ENCODE assay signal across 41 cellular contexts in the genomic region with DNA sequence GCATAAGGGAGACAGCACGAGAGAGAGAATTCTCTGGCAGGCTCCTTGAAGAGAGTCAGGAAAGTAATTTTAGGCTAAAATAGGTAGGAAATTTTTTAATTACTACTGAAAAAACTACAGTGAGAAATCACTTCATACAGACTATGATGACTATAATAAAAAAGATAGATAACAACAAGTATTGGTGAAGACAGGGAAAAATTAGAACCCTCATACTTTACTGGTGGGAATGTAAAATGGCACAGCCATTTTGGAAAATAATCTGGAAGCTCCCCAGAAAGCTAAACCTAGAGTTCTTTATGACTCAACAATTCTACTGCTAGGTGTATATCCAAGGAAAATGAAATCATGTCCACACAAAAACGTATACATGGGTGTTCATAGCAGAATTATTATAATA. TPM values are rescaled to one million over a fixed set of nuclear protein-coding genes. Genes with fewer than 3 reads are reported as not detected.
"Had no signal": no experiment of that assay in that cellular context is flagged by ENCODE, and none has a peak within 500 bp of the region (broad histone marks: within the 10 kb centered on the region; RNA-seq: fewer than 3 reads in every experiment).

No MANE protein-coding gene starts in this region.

- H3K4me3 Mint-ChIP-seq: activated naive CD4-positive, alpha-beta T cell treated with anti-CD3 and anti-CD28 coated beads for 36 hours; activated naive CD4-positive, alpha-beta T cell treated with anti-CD3 and anti-CD28 coated beads, Interleukin-2, amount 10 ng/mL, durations not matched to agents 7 days and 5 days; activated naive CD4-positive, alpha-beta T cell treated with anti-CD3 and anti-CD28 coated beads, Interleukin-2, amount 50 U/mL, for 24 hours; activated naive CD8-positive, alpha-beta T cell; activated naive CD8-positive, alpha-beta T cell treated with anti-CD3 and anti-CD28 coated beads for 36 hours; activated naive CD8-positive, alpha-beta T cell treated with anti-CD3 and anti-CD28 coated beads, Interleukin-2, amount 10 ng/mL, durations not matched to agents 7 days and 5 days; activated naive CD8-positive, alpha-beta T cell treated with anti-CD3 and anti-CD28 coated beads, Interleukin-2, amount 50 U/mL, for 24 hours; activated T-cell treated with anti-CD3 and anti-CD28 coated beads, Interleukin-2, amount 50 U/mL, for 24 hours; activated T-cell treated with anti-CD3 and anti-CD28 coated beads, Interleukin-2, amount 50 U/mL, for 4 hours; activated T-cell treated with anti-CD3 and anti-CD28 coated beads, Interleukin-2, amount 50 U/mL, for 72 hours; activated T-helper 1 cell treated with anti-CD3 and anti-CD28 coated beads, Interleukin-12 subunit alpha, Interleukin-12 subunit beta, Interleukin-2, Interleukin-4 antibody, amounts not matched to agents 30 ng/mL and 10 ng/mL and 1 ng/mL, durations not matched to agents 14 hours and 24 hours and 36 hours; activated T-helper 17 cell treated with anti-CD3 and anti-CD28 coated beads, Interleukin-2, amount 50 U/mL, for 72 hours; brain; central memory CD8-positive, alpha-beta T cell had no signal

- H3K4me3 ChIP-seq: adrenal gland, ascending aorta, body of pancreas, breast epithelium, cardiac muscle cell had no signal

- FAIRE-seq: astrocyte, bronchial epithelial cell had no signal

- H3K36me3 ChIP-seq: adrenal gland, ascending aorta, brain microvascular endothelial cell, breast epithelium, cardiac muscle cell had no signal

- H3K27me3 ChIP-seq: adrenal gland, ascending aorta, body of pancreas, breast epithelium had no signal

- H3K36me3 Mint-ChIP-seq: activated naive CD4-positive, alpha-beta T cell treated with anti-CD3 and anti-CD28 coated beads, Interleukin-2, amount 10 ng/mL, durations not matched to agents 7 days and 5 days; activated naive CD4-positive, alpha-beta T cell treated with anti-CD3 and anti-CD28 coated beads, Interleukin-2, amount 50 U/mL, for 24 hours; activated naive CD8-positive, alpha-beta T cell treated with anti-CD3 and anti-CD28 coated beads for 36 hours; brain had no signal

- H3K4me1 ChIP-seq: adrenal gland, ascending aorta, body of pancreas, breast epithelium had no signal

- H3K9me3 Mint-ChIP-seq: activated naive CD4-positive, alpha-beta T cell treated with anti-CD3 and anti-CD28 coated beads, Interleukin-2, amount 10 ng/mL, durations not matched to agents 7 days and 5 days; activated naive CD4-positive, alpha-beta T cell treated with anti-CD3 and anti-CD28 coated beads, Interleukin-2, amount 50 U/mL, for 24 hours; activated naive CD8-positive, alpha-beta T cell treated with anti-CD3 and anti-CD28 coated beads for 36 hours; activated naive CD8-positive, alpha-beta T cell treated with anti-CD3 and anti-CD28 coated beads, Interleukin-2, amount 50 U/mL, for 24 hours; activated T-cell treated with anti-CD3 and anti-CD28 coated beads, Interleukin-2, amount 50 U/mL, for 24 hours; activated T-cell treated with anti-CD3 and anti-CD28 coated beads, Interleukin-2, amount 50 U/mL, for 4 hours; activated T-helper 17 cell treated with anti-CD3 and anti-CD28 coated beads, Interleukin-2, amount 50 U/mL, for 72 hours; brain; central memory CD8-positive, alpha-beta T cell had no signal

- H3K27ac Mint-ChIP-seq: activated naive CD4-positive, alpha-beta T cell treated with anti-CD3 and anti-CD28 coated beads for 36 hours; activated naive CD4-positive, alpha-beta T cell treated with anti-CD3 and anti-CD28 coated beads, Interleukin-2, amount 10 ng/mL, durations not matched to agents 7 days and 5 days; activated naive CD4-positive, alpha-beta T cell treated with anti-CD3 and anti-CD28 coated beads, Interleukin-2, amount 50 U/mL, for 72 hours; activated naive CD8-positive, alpha-beta T cell; activated naive CD8-positive, alpha-beta T cell treated with anti-CD3 and anti-CD28 coated beads for 36 hours; activated naive CD8-positive, alpha-beta T cell treated with anti-CD3 and anti-CD28 coated beads, Interleukin-2, amount 10 ng/mL, durations not matched to agents 7 days and 5 days; activated naive CD8-positive, alpha-beta T cell treated with anti-CD3 and anti-CD28 coated beads, Interleukin-2, amount 50 U/mL, for 24 hours; activated T-cell treated with anti-CD3 and anti-CD28 coated beads, Interleukin-2, amount 50 U/mL, for 24 hours; activated T-cell treated with anti-CD3 and anti-CD28 coated beads, Interleukin-2, amount 50 U/mL, for 72 hours; activated T-helper 1 cell treated with anti-CD3 and anti-CD28 coated beads, Interleukin-12 subunit alpha, Interleukin-12 subunit beta, Interleukin-2, Interleukin-4 antibody, amounts not matched to agents 30 ng/mL and 10 ng/mL and 1 ng/mL, durations not matched to agents 14 hours and 24 hours and 36 hours; activated T-helper 17 cell treated with anti-CD3 and anti-CD28 coated beads, Interleukin-2, amount 50 U/mL, for 72 hours; activated T-helper 2 cell treated with anti-CD3 and anti-CD28 coated beads, Interferon-gamma antibody, Interleukin-2, Interleukin-4, amounts not matched to agents 10 μg/mL and 5 μg/mL and 100 μg/mL, durations not matched to agents 14 hours and 24 hours and 36 hours had no signal

- H3K27ac ChIP-seq: adrenal gland, ascending aorta, body of pancreas, brain microvascular endothelial cell, breast epithelium, cardiac muscle cell had no signal

- ATAC-seq: activated naive CD4-positive, alpha-beta T cell treated with anti-CD3 and anti-CD28 coated beads, Interleukin-2, amount 50 U/mL, for 72 hours; activated naive CD8-positive, alpha-beta T cell treated with anti-CD3 and anti-CD28 coated beads, Interleukin-2, amount 50 U/mL, for 24 hours; activated T-cell treated with anti-CD3 and anti-CD28 coated beads, Interleukin-2, amount 50 U/mL, for 4 hours; activated T-cell treated with anti-CD3 and anti-CD28 coated beads, Interleukin-2, amount 50 U/mL, for 72 hours; activated T-helper 17 cell treated with anti-CD3 and anti-CD28 coated beads, Interleukin-2, amount 50 U/mL, for 72 hours; body of pancreas had no signal

- H3K27me3 Mint-ChIP-seq: activated naive CD4-positive, alpha-beta T cell treated with anti-CD3 and anti-CD28 coated beads, Interleukin-2, amount 50 U/mL, for 24 hours; activated naive CD8-positive, alpha-beta T cell; activated T-cell treated with anti-CD3 and anti-CD28 coated beads, Interleukin-2, amount 50 U/mL, for 24 hours; brain; central memory CD8-positive, alpha-beta T cell had no signal

- DNase-seq: activated effector memory CD4-positive, alpha-beta T cell treated with anti-CD3 and anti-CD28 coated beads, Interleukin-2, amount 50 U/mL, for 16 hours; activated effector memory CD4-positive, alpha-beta T cell treated with Interleukin-2 at 50 U/mL for 16 hours; activated gamma-delta T cell; activated gamma-delta T cell treated with Interleukin-2 at 50 U/mL for 16 hours; activated naive CD4-positive, alpha-beta T cell; activated naive CD4-positive, alpha-beta T cell treated with anti-CD3 and anti-CD28 coated beads for 36 hours; activated naive CD4-positive, alpha-beta T cell treated with anti-CD3 and anti-CD28 coated beads, Interleukin-2, amount 10 ng/mL, durations not matched to agents 7 days and 5 days; activated naive CD4-positive, alpha-beta T cell treated with anti-CD3 and anti-CD28 coated beads, Interleukin-2, amount 50 U/mL, for 16 hours; activated naive CD4-positive, alpha-beta T cell treated with Interleukin-2 at 50 U/mL for 16 hours; activated naive CD8-positive, alpha-beta T cell treated with anti-CD3 and anti-CD28 coated beads for 36 hours; activated naive CD8-positive, alpha-beta T cell treated with anti-CD3 and anti-CD28 coated beads, Interleukin-2, amount 10 ng/mL, durations not matched to agents 7 days and 5 days; activated naive CD8-positive, alpha-beta T cell treated with anti-CD3 and anti-CD28 coated beads, Interleukin-2, amount 50 U/mL, for 24 hours; activated T-cell treated with anti-CD3 and anti-CD28 coated beads, Interleukin-2, amount 50 U/mL, for 1 hour; activated T-cell treated with anti-CD3 and anti-CD28 coated beads, Interleukin-2, amount 50 U/mL, for 24 hours; activated T-cell treated with anti-CD3 and anti-CD28 coated beads, Interleukin-2, amount 50 U/mL, for 4 hours; activated T-cell treated with anti-CD3 and anti-CD28 coated beads, Interleukin-2, amount 50 U/mL, for 48 hours; activated T-cell treated with anti-CD3 and anti-CD28 coated beads, Interleukin-2, amount 50 U/mL, for 72 hours; adrenal gland; amniotic stem cell; amygdala; anterior cingulate cortex; aorta; body of pancreas; brain microvascular endothelial cell; caudate nucleus; central memory CD4-positive, alpha-beta T cell; cerebellar nuclear complex had no signal

- H3K9me3 ChIP-seq: adrenal gland, ascending aorta, body of pancreas, breast epithelium had no signal

RNA-seq across cellular contexts. Expression of gene HDC, which starts 2.1 kb away (rescaled TPM):
- total RNA-seq: ascending aorta, astrocyte, body of pancreas, bronchial epithelial cell, cardiac muscle cell, chondrocyte had no signal
- polyA plus RNA-seq: cardiac muscle cell had no signal
